In the genomic region with DNA sequence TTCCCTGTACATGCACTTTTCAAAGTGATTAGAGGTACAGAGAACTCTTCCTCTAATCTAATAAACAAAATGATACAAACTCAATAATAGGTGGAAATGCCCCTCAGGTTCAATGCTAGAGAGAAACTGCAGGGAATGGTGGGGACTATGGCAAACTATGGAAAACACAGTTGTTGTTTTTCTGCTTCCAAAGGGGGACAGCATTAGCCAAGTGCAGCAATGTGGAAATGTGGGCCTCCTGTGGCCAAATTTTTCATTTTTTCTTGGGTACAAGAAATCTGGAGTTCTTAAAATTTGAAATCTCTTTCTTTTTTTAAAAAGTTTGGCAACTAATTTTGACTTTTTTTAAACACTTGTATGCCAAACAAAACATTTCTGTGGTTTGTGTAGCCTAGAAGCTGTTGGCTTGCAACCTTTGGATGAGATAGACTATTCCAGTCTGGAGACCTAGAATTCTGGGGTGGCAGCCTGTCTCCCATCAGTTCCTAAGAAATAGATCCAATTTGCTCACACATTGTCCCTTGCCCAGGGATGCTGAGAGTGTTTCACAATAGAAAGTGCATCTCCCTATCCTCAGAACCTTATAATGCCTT, we compare ENCODE assay signal across 15 cellular contexts.
DNase-seq lines count a peak whose midpoint lies in the region; ATAC-seq and TF ChIP-seq lines count a peak whose summit lies in the region.
"Had no signal": no experiment of that assay in that cellular context is flagged by ENCODE, and none has a peak within 500 bp of the region (broad histone marks: within the 10 kb centered on the region; RNA-seq: fewer than 3 reads in every experiment).

No MANE protein-coding gene starts in this region.

- H3K4me1 Mint-ChIP-seq in activated T-cell treated with anti-CD3 and anti-CD28 coated beads, Interleukin-2, amount 50 U/mL, for 24 hours (ENCODE audit: low read depth): no peaks in the 10 kb centered on the region
- H3K4me1 Mint-ChIP-seq: CD14-positive monocyte had no signal

- no peak overlapping the region for H3K27ac Mint-ChIP-seq in activated T-cell treated with anti-CD3 and anti-CD28 coated beads, Interleukin-2, amount 50 U/mL, for 24 hours
- H3K27ac Mint-ChIP-seq: CD14-positive monocyte; CD8-positive, alpha-beta T cell had no signal

- ATAC-seq in sciatic nerve (peak; percentile 87), HG03378 (IDR thresholded peaks at IDR 0.05; ENCODE audit: unreplicated experiment) (no peak)
- ATAC-seq: CD8-positive, alpha-beta T cell had no signal

- DNase-seq in AG10803 (ENCODE audit: low read depth): peak; percentile 46
- DNase-seq in GM03348 (ENCODE audit: low spot score): peak; percentile 36
- peak; percentile 74 for DNase-seq in fibroblast of the aortic adventitia (ENCODE audit: low read depth)
- no peak for DNase-seq in sciatic nerve (ENCODE audit: low spot score)
- DNase-seq in activated T-cell treated with anti-CD3 and anti-CD28 coated beads, Interleukin-2, amount 50 U/mL, for 24 hours: no peak
- DNase-seq in stimulated activated CD4-positive, alpha-beta T cell treated with anti-CD3 and anti-CD28 coated beads, Interleukin-4, amount 100 ng/mL, for 24 hours: no peak
- DNase-seq: CD8-positive, alpha-beta T cell; COR-L47; DMS153; DND-41; GDM1; GOT3 had no signal

- TF ChIP-seq CTCF in AG10803 (conservative IDR thresholded peaks at IDR 0.05; ENCODE audit: low read length) (no peak), fibroblast of the aortic adventitia (IDR thresholded peaks at IDR 0.05; ENCODE audit: insufficient read depth, low read length) (peak; percentile 3)

- H3K4me3 Mint-ChIP-seq in activated T-cell treated with anti-CD3 and anti-CD28 coated beads, Interleukin-2, amount 50 U/mL, for 24 hours: no peak overlapping the region
- H3K4me3 Mint-ChIP-seq: CD14-positive monocyte; CD8-positive, alpha-beta T cell had no signal

- no peaks in the 10 kb centered on the region for H3K36me3 Mint-ChIP-seq in activated T-cell treated with anti-CD3 and anti-CD28 coated beads, Interleukin-2, amount 50 U/mL, for 24 hours (ENCODE audit: low read depth)
- H3K36me3 Mint-ChIP-seq: CD14-positive monocyte; CD8-positive, alpha-beta T cell had no signal

- no peaks in the 10 kb centered on the region for H3K27me3 Mint-ChIP-seq in activated T-cell treated with anti-CD3 and anti-CD28 coated beads, Interleukin-2, amount 50 U/mL, for 24 hours

- H3K9me3 Mint-ChIP-seq in activated T-cell treated with anti-CD3 and anti-CD28 coated beads, Interleukin-2, amount 50 U/mL, for 24 hours: no peaks in the 10 kb centered on the region
- H3K9me3 Mint-ChIP-seq: CD8-positive, alpha-beta T cell had no signal

- H3K4me3 ChIP-seq in AG10803 (ENCODE audit: low read length): no peak overlapping the region
- no peak overlapping the region for H3K4me3 ChIP-seq in fibroblast of the aortic adventitia (ENCODE audit: low read depth, low read length)
- H3K4me3 ChIP-seq: HAP-1 had no signal

- intact Hi-C loops in sciatic nerve (cut with DNase I): no loop called here

Comparison
In these comparisons a context has a peak if more than half of its experiments do, and no peak if none do; other contexts are left out.
1. DNase-seq: peak in AG10803 (single experiment), GM03348 (single experiment) and fibroblast of the aortic adventitia (single experiment); none in sciatic nerve (single experiment), activated T-cell treated with anti-CD3 and anti-CD28 coated beads, Interleukin-2, amount 50 U/mL, for 24 hours (single experiment) and stimulated activated CD4-positive, alpha-beta T cell treated with anti-CD3 and anti-CD28 coated beads, Interleukin-4, amount 100 ng/mL, for 24 hours (single experiment).